ENCODE assay signal across 8 cellular contexts in the genomic region with DNA sequence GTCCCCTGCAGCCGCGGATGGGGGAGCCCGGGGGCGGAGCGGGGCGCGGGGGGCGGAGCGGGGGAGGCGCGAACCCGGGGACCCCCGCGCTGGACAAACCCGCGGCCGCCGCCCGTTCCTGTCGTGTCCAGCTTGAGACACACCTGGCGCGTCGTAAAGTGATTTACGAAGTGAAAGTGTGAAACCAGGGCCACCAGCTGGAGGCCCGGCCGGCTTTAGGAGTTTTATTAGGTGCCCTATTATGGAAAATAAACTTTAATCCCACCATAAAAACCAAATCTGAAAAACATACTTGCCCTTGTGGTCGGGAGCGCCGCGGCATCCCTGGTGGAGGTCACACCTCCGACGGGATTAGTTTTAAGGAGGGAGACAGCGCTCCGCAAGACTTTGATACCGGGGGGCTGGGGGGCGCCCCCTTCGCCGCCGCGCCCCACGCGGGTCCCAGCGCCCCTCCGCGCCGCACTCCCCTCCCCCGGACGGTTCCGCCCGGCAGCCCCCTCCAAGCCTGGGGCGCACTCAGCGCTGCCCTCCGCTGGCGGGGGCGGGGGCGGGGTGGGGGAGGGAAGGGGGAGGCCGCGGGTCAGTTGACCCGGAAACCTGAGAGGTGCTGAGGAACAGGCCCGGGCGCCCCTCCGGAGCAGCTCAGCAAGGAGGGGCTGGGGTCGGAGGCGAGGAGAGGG.
DNase-seq lines count a peak whose midpoint lies in the region; ATAC-seq and TF ChIP-seq lines count a peak whose summit lies in the region.

No MANE protein-coding gene starts in this region.

- TF ChIP-seq CTCF in GM13976 (IDR thresholded peaks at IDR 0.05; ENCODE audit: borderline replicate concordance, control extremely low read depth, extremely low read depth, insufficient read depth, missing control alignments), result no peak
- TF ChIP-seq CTCF in choroid plexus epithelial cell (conservative IDR thresholded peaks at IDR 0.05; ENCODE audit: low read depth, low read length), result no peak
- no peak for TF ChIP-seq CTCF in nephron progenitor cell (IDR thresholded peaks at IDR 0.05)

- no peak for ATAC-seq in HG02642 (IDR thresholded peaks at IDR 0.05; ENCODE audit: poor library complexity, unreplicated experiment)

- peaks cover 25% of the 10 kb centered on the region for H3K4me1 ChIP-seq in HUES6 (ENCODE audit: control insufficient read depth, insufficient read depth, low read length)

- H3K27ac ChIP-seq in HUES6 (ENCODE audit: low read depth, low read length), result no peak overlapping the region

- H3K4me3 ChIP-seq in HUES6 (ENCODE audit: low read depth, low read length) (peak overlapping the region; percentile 48), choroid plexus epithelial cell (ENCODE audit: low read depth, low read length) (peak overlapping the region; percentile 32)

- in situ Hi-C loops in GM13976 (cut with MboI; ENCODE audit: low sequenced_read_pairs, unreplicated experiment), result no loop called here

- no peaks in the 10 kb centered on the region for H3K36me3 ChIP-seq in HUES6 (ENCODE audit: control insufficient read depth, insufficient read depth, low read length)

- H3K9ac ChIP-seq in HUES6 (ENCODE audit: low read length), result no peak overlapping the region

- H3K36me3 Mint-ChIP-seq in nephron progenitor cell (ENCODE audit: low read depth), result no peaks in the 10 kb centered on the region

- peak; percentile 66 for DNase-seq in GM13976 (ENCODE audit: low spot score)
- no peak for DNase-seq in choroid plexus epithelial cell (ENCODE audit: low read depth)
- no peak for DNase-seq in nephron progenitor cell
- no peak for DNase-seq in NCI-H2227 (lab: John Stamatoyannopoulos, UW; ENCODE audit: unreplicated experiment)
- DNase-seq in GF-D8 (lab: John Stamatoyannopoulos, UW), result no peak
- no peak for DNase-seq in pons (ENCODE audit: low spot score)

- no peak overlapping the region for H3K27ac Mint-ChIP-seq in nephron progenitor cell

- H3K9me3 ChIP-seq in HUES6 (ENCODE audit: control insufficient read depth, insufficient read depth, low read depth, low read length), result no peaks in the 10 kb centered on the region

- peaks cover 98% of the 10 kb centered on the region for H3K27me3 ChIP-seq in HUES6 (ENCODE audit: control insufficient read depth, insufficient read depth, low read length)

- H3K27me3 Mint-ChIP-seq in nephron progenitor cell (ENCODE audit: low read depth, poor library complexity), result peaks cover 97% of the 10 kb centered on the region

- peaks cover 38% of the 10 kb centered on the region for H3K4me1 Mint-ChIP-seq in nephron progenitor cell

- H3K4me3 Mint-ChIP-seq in nephron progenitor cell, result peak overlapping the region; percentile 61

- peaks cover 18% of the 10 kb centered on the region for H3K9me3 Mint-ChIP-seq in nephron progenitor cell
